In the genomic region with DNA sequence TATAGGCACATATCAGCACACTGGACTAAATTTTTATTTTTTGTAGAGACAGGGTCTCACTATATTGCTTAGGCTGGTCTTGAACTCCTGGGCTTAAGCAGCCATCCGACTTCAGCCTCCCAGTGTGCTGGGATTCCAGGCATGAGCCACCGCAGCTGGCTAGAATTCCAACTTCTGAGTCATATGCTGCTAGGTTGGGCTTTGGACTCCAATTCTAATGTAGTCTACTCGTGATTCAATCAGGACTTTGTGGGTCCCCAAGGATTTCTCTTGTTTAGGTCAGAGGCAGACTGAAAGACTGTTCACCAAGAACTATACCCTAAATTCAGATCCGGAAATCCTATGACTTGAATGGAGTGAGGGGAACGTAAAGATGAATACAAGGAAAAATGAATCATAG, we compare ENCODE assay signal across 20 cellular contexts.
DNase-seq lines count a peak whose midpoint lies in the region; ATAC-seq and TF ChIP-seq lines count a peak whose summit lies in the region.
"Had no signal": no experiment of that assay in that cellular context is flagged by ENCODE, and none has a peak within 500 bp of the region (broad histone marks: within the 10 kb centered on the region; RNA-seq: fewer than 3 reads in every experiment).

No MANE protein-coding gene starts in this region.

- no peak overlapping the region for H3K27ac Mint-ChIP-seq in mesothelial cell of epicardium
- no peak overlapping the region for H3K27ac Mint-ChIP-seq in activated CD8-positive, alpha-beta memory T cell treated with anti-CD3 and anti-CD28 coated beads, Interleukin-2, amount 10 ng/mL, durations not matched to agents 7 days and 5 days
- H3K27ac Mint-ChIP-seq: activated naive CD8-positive, alpha-beta T cell treated with anti-CD3 and anti-CD28 coated beads for 36 hours had no signal

- H3K9me3 ChIP-seq in left ventricle myocardium inferior (replicated peaks) = no peaks in the 10 kb centered on the region
- H3K9me3 ChIP-seq: A549, tibial artery had no signal

- peaks cover 6% of the 10 kb centered on the region for H3K4me1 Mint-ChIP-seq in mesothelial cell of epicardium
- peaks cover 5% of the 10 kb centered on the region for H3K4me1 Mint-ChIP-seq in activated CD8-positive, alpha-beta memory T cell treated with anti-CD3 and anti-CD28 coated beads, Interleukin-2, amount 10 ng/mL, durations not matched to agents 7 days and 5 days

- no peaks in the 10 kb centered on the region for H3K27me3 ChIP-seq in left ventricle myocardium inferior (ENCODE audit: low read depth)
- H3K27me3 ChIP-seq: hepatocyte, tibial artery had no signal

- no peaks in the 10 kb centered on the region for H3K36me3 Mint-ChIP-seq in mesothelial cell of epicardium
- H3K36me3 Mint-ChIP-seq in activated CD8-positive, alpha-beta memory T cell treated with anti-CD3 and anti-CD28 coated beads, Interleukin-2, amount 10 ng/mL, durations not matched to agents 7 days and 5 days = no peaks in the 10 kb centered on the region
- H3K36me3 Mint-ChIP-seq: activated naive CD8-positive, alpha-beta T cell treated with anti-CD3 and anti-CD28 coated beads for 36 hours had no signal

- no peak overlapping the region for H3K4me3 ChIP-seq in fibroblast of the aortic adventitia (ENCODE audit: low read depth, low read length)
- no peak overlapping the region for H3K4me3 ChIP-seq in left ventricle myocardium inferior
- H3K4me3 ChIP-seq: A549, hepatocyte, PC-9, tibial artery had no signal

- H3K36me3 ChIP-seq in left ventricle myocardium inferior = no peaks in the 10 kb centered on the region
- H3K36me3 ChIP-seq: tibial artery had no signal

- H3K9me3 Mint-ChIP-seq in mesothelial cell of epicardium = no peaks in the 10 kb centered on the region
- H3K9me3 Mint-ChIP-seq in activated CD8-positive, alpha-beta memory T cell treated with anti-CD3 and anti-CD28 coated beads, Interleukin-2, amount 10 ng/mL, durations not matched to agents 7 days and 5 days (ENCODE audit: low read depth) = no peaks in the 10 kb centered on the region
- H3K9me3 Mint-ChIP-seq: activated naive CD8-positive, alpha-beta T cell treated with anti-CD3 and anti-CD28 coated beads for 36 hours had no signal

- TF ChIP-seq CTCF in fibroblast of the aortic adventitia (IDR thresholded peaks at IDR 0.05; ENCODE audit: insufficient read depth, low read length) = no peak
- no peak for TF ChIP-seq CTCF in left ventricle myocardium inferior (IDR thresholded peaks at IDR 0.05; ENCODE audit: borderline replicate concordance)
- TF ChIP-seq CTCF in mesothelial cell of epicardium (IDR thresholded peaks at IDR 0.05; ENCODE audit: unreplicated experiment) = no peak

- H3K4me1 ChIP-seq in left ventricle myocardium inferior = no peaks in the 10 kb centered on the region
- H3K4me1 ChIP-seq: A549, tibial artery had no signal

- no peak for ATAC-seq in activated CD8-positive, alpha-beta memory T cell treated with anti-CD3 and anti-CD28 coated beads, Interleukin-2, amount 10 ng/mL, durations not matched to agents 7 days and 5 days
- ATAC-seq: A549, left cardiac atrium had no signal

- no peaks in the 10 kb centered on the region for H3K27me3 Mint-ChIP-seq in mesothelial cell of epicardium (ENCODE audit: low read depth)
- no peaks in the 10 kb centered on the region for H3K27me3 Mint-ChIP-seq in activated CD8-positive, alpha-beta memory T cell treated with anti-CD3 and anti-CD28 coated beads, Interleukin-2, amount 10 ng/mL, durations not matched to agents 7 days and 5 days
- H3K27me3 Mint-ChIP-seq: activated naive CD8-positive, alpha-beta T cell treated with anti-CD3 and anti-CD28 coated beads for 36 hours had no signal

- H3K4me3 Mint-ChIP-seq in mesothelial cell of epicardium = no peak overlapping the region
- no peak overlapping the region for H3K4me3 Mint-ChIP-seq in activated CD8-positive, alpha-beta memory T cell treated with anti-CD3 and anti-CD28 coated beads, Interleukin-2, amount 10 ng/mL, durations not matched to agents 7 days and 5 days
- H3K4me3 Mint-ChIP-seq: activated naive CD8-positive, alpha-beta T cell treated with anti-CD3 and anti-CD28 coated beads for 36 hours had no signal

- CTCF ChIA-PET in activated CD8-positive, alpha-beta memory T cell treated with anti-CD3 and anti-CD28 coated beads, Interleukin-2, amount 10 ng/mL, durations not matched to agents 7 days and 5 days (lab: Charles Lee) = no interaction called here

- H3K27ac ChIP-seq in left ventricle myocardium inferior (replicated peaks) = no peak overlapping the region
- H3K27ac ChIP-seq: A549, epithelial cell of prostate, hepatocyte, PC-9, tibial artery had no signal

- peak; percentile 25 for DNase-seq in A172 (ENCODE audit: low spot score)
- DNase-seq in GM04504 (ENCODE audit: low read depth) = peak; percentile 24
- peak; percentile 67 for DNase-seq in T1000 (lab: John Stamatoyannopoulos, UW)
- peak; percentile 83 for DNase-seq in fibroblast of the aortic adventitia (ENCODE audit: low read depth)
- no peak for DNase-seq in left ventricle myocardium inferior
- no peak for DNase-seq in mesothelial cell of epicardium (ENCODE audit: low spot score in 2 of 2, unreplicated experiment in 2 of 2)
- DNase-seq in mesenteric fat pad (ENCODE audit: low spot score) = no peak
- DNase-seq in activated CD8-positive, alpha-beta memory T cell treated with anti-CD3 and anti-CD28 coated beads, Interleukin-2, amount 10 ng/mL, durations not matched to agents 7 days and 5 days = no peak
- DNase-seq: activated CD4-positive, alpha-beta T cell treated with anti-CD3 and anti-CD28 coated beads, Interleukin-2, amount 50 U/mL, for 48 hours; activated naive CD8-positive, alpha-beta T cell treated with anti-CD3 and anti-CD28 coated beads for 36 hours; activated T-cell treated with anti-CD3 and anti-CD28 coated beads, Interleukin-2, amount 50 U/mL, for 48 hours; left cardiac atrium; NCI-H2029; NCI-H526 treated with DMSO at 0.1 percent for 48 hours; occipital lobe; PC-9 had no signal

- intact Hi-C loops in left ventricle myocardium inferior (cut with micrococcal nuclease) = no loop called here

Comparison
In these comparisons a context has a peak if more than half of its experiments do, and no peak if none do; other contexts are left out.
1. DNase-seq: peak in A172 (single experiment), GM04504 (single experiment), T1000 (single experiment) and fibroblast of the aortic adventitia (single experiment); none in left ventricle myocardium inferior (single experiment), mesothelial cell of epicardium (0 of 2), mesenteric fat pad (single experiment) and activated CD8-positive, alpha-beta memory T cell treated with anti-CD3 and anti-CD28 coated beads, Interleukin-2, amount 10 ng/mL, durations not matched to agents 7 days and 5 days (single experiment).